ENCODE assay signal across 9 cellular contexts in genomic region chr18:36757081-36757480, GRCh38.
DNase-seq lines count a peak whose midpoint lies in the region; ATAC-seq and TF ChIP-seq lines count a peak whose summit lies in the region.
"Had no signal": no experiment of that assay in that cellular context is flagged by ENCODE, and none has a peak within 500 bp of the region (broad histone marks: within the 10 kb centered on the region; RNA-seq: fewer than 3 reads in every experiment).

No MANE protein-coding gene starts in this region.

- DNase-seq in DMS114 treated with DMSO at 0.1 percent for 48 hours (lab: John Stamatoyannopoulos, UW; ENCODE audit: unreplicated experiment), result peak; percentile 50
- DNase-seq in RKO (ENCODE audit: low spot score), result peak; percentile 67
- peak; percentile 56 to 72 for DNase-seq in fibroblast of lung (ENCODE audit: low read depth in 2 of 2)
- no peak for DNase-seq in CD4-positive, alpha-beta T cell
- DNase-seq in stimulated activated naive B cell treated with anti-CD40 and anti-IgM and Interleukin-4, amounts not matched to agents 10 μg/mL and 1 μg/mL and 100 μg/mL, for 72 hours, result no peak

- peaks cover 3% of the 10 kb centered on the region for H3K9me3 Mint-ChIP-seq in CD4-positive, alpha-beta T cell
- H3K9me3 Mint-ChIP-seq in stimulated activated naive B cell treated with anti-CD40 and anti-IgM and Interleukin-4, amounts not matched to agents 10 μg/mL and 1 μg/mL and 100 μg/mL, for 72 hours, result peaks cover 4% of the 10 kb centered on the region in 2 donors
- H3K9me3 Mint-ChIP-seq: memory B cell had no signal

- TF ChIP-seq RAD21 in Ishikawa (IDR thresholded peaks at IDR 0.05; ENCODE audit: low read depth), result peak; percentile 81

- no peak overlapping the region for H3K4me3 ChIP-seq in fibroblast of lung (replicated peaks in 1 of 4; ENCODE audit: control extremely low read depth in 1 of 4, insufficient read depth in 1 of 4, low read depth in 3 of 4, low read length in 4 of 4)
- H3K4me3 ChIP-seq in parathyroid adenoma (ENCODE audit: low read depth, low read length), result no peak overlapping the region

- peaks cover 29% of the 10 kb centered on the region for H3K27me3 Mint-ChIP-seq in CD4-positive, alpha-beta T cell
- H3K27me3 Mint-ChIP-seq in stimulated activated naive B cell treated with anti-CD40 and anti-IgM and Interleukin-4, amounts not matched to agents 10 μg/mL and 1 μg/mL and 100 μg/mL, for 72 hours, result peaks cover 5 to 6% of the 10 kb centered on the region in 2 donors

- H3K4me2 ChIP-seq in fibroblast of lung (ENCODE audit: extremely low read depth, insufficient read depth, low read length), result no peak overlapping the region
- no peak overlapping the region for H3K4me2 ChIP-seq in parathyroid adenoma (ENCODE audit: low read length)

- CTCF ChIA-PET in CD4-positive, alpha-beta T cell (lab: Charles Lee), result no interaction called here

- no peak overlapping the region for H3K4me3 Mint-ChIP-seq in CD4-positive, alpha-beta T cell
- no peak overlapping the region for H3K4me3 Mint-ChIP-seq in stimulated activated naive B cell treated with anti-CD40 and anti-IgM and Interleukin-4, amounts not matched to agents 10 μg/mL and 1 μg/mL and 100 μg/mL, for 72 hours
- H3K4me3 Mint-ChIP-seq: memory B cell had no signal

- H3K27me3 ChIP-seq in fibroblast of lung (ENCODE audit: control insufficient read depth, insufficient read depth, low read length) (no peaks in the 10 kb centered on the region), parathyroid adenoma (ENCODE audit: control insufficient read depth, insufficient read depth, low read length) (no peaks in the 10 kb centered on the region)
- no peaks in the 10 kb centered on the region for H3K27me3 ChIP-seq in CD4-positive, alpha-beta T cell (ENCODE audit: control insufficient read depth, insufficient read depth, low read length)

- intact Hi-C loops in CD4-positive, alpha-beta T cell (cut with DNase I, micrococcal nuclease), result no loop called here

- H3K27ac Mint-ChIP-seq in CD4-positive, alpha-beta T cell, result no peak overlapping the region
- no peak overlapping the region for H3K27ac Mint-ChIP-seq in stimulated activated naive B cell treated with anti-CD40 and anti-IgM and Interleukin-4, amounts not matched to agents 10 μg/mL and 1 μg/mL and 100 μg/mL, for 72 hours
- H3K27ac Mint-ChIP-seq: memory B cell had no signal

- TF ChIP-seq CTCF in fibroblast of lung (conservative IDR thresholded peaks at IDR 0.05 in 1 of 2, IDR thresholded peaks at IDR 0.05 in 1 of 2; ENCODE audit: low read depth in 1 of 2, low read length in 2 of 2), result peak; percentile 74 to 78
- peak; percentile 63 for TF ChIP-seq CTCF in parathyroid adenoma (IDR thresholded peaks at IDR 0.05)
- no peak for TF ChIP-seq CTCF in CD4-positive, alpha-beta T cell (IDR thresholded peaks at IDR 0.05)

- H2AFZ ChIP-seq in fibroblast of lung (ENCODE audit: low read length) (no peak overlapping the region), parathyroid adenoma (no peak overlapping the region)

- H3K9me3 ChIP-seq in fibroblast of lung (ENCODE audit: control insufficient read depth, insufficient read depth, low read depth, low read length) (no peaks in the 10 kb centered on the region), parathyroid adenoma (ENCODE audit: control insufficient read depth, low read length) (no peaks in the 10 kb centered on the region)
- H3K9me3 ChIP-seq in CD4-positive, alpha-beta T cell (ENCODE audit: control insufficient read depth, low read length), result no peaks in the 10 kb centered on the region

- H3K27ac ChIP-seq in fibroblast of lung (ENCODE audit: insufficient read depth, low read length) (no peak overlapping the region), parathyroid adenoma (no peak overlapping the region)
- H3K27ac ChIP-seq in CD4-positive, alpha-beta T cell (ENCODE audit: low read depth, low read length), result no peak overlapping the region

- no peak for ATAC-seq in HG02884 (IDR thresholded peaks at IDR 0.05; ENCODE audit: unreplicated experiment)
- no peak for ATAC-seq in CD4-positive, alpha-beta T cell (ENCODE audit: poor library complexity)
- no peak for ATAC-seq in stimulated activated naive B cell treated with anti-CD40 and anti-IgM and Interleukin-4, amounts not matched to agents 10 μg/mL and 1 μg/mL and 100 μg/mL, for 72 hours (replicated peaks)

- POLR2A ChIA-PET in CD4-positive, alpha-beta T cell (lab: Charles Lee), result no interaction called here

- H3K4me1 Mint-ChIP-seq in CD4-positive, alpha-beta T cell (ENCODE audit: low read depth), result no peaks in the 10 kb centered on the region
- H3K4me1 Mint-ChIP-seq in stimulated activated naive B cell treated with anti-CD40 and anti-IgM and Interleukin-4, amounts not matched to agents 10 μg/mL and 1 μg/mL and 100 μg/mL, for 72 hours, result peaks cover 0 to 5% of the 10 kb centered on the region in 2 donors
- H3K4me1 Mint-ChIP-seq: memory B cell had no signal

- H3K79me2 ChIP-seq in fibroblast of lung (ENCODE audit: control insufficient read depth, insufficient read depth, low read length) (no peaks in the 10 kb centered on the region), parathyroid adenoma (no peaks in the 10 kb centered on the region)

- H4K20me1 ChIP-seq in fibroblast of lung (ENCODE audit: control insufficient read depth, extremely low read depth, insufficient read depth, low read length), result no peaks in the 10 kb centered on the region

- no peak for TF ChIP-seq EP300 in Ishikawa (IDR thresholded peaks at IDR 0.05; ENCODE audit: borderline replicate concordance)

- no peaks in the 10 kb centered on the region for H3K36me3 ChIP-seq in fibroblast of lung (ENCODE audit: control insufficient read depth, insufficient read depth, low read length)
- no peaks in the 10 kb centered on the region for H3K36me3 ChIP-seq in parathyroid adenoma (ENCODE audit: control insufficient read depth, insufficient read depth, low read length)

- H3K9ac ChIP-seq in fibroblast of lung (ENCODE audit: insufficient read depth, low read length) (no peak overlapping the region), parathyroid adenoma (no peak overlapping the region)

- peaks cover 9% of the 10 kb centered on the region for H3K4me1 ChIP-seq in fibroblast of lung (ENCODE audit: control insufficient read depth, extremely low read depth, insufficient read depth, low read length)
- no peaks in the 10 kb centered on the region for H3K4me1 ChIP-seq in parathyroid adenoma

- H3K36me3 Mint-ChIP-seq in CD4-positive, alpha-beta T cell (ENCODE audit: low read depth), result no peaks in the 10 kb centered on the region
- no peaks in the 10 kb centered on the region for H3K36me3 Mint-ChIP-seq in stimulated activated naive B cell treated with anti-CD40 and anti-IgM and Interleukin-4, amounts not matched to agents 10 μg/mL and 1 μg/mL and 100 μg/mL, for 72 hours
- H3K36me3 Mint-ChIP-seq: memory B cell had no signal

TF ChIP-seq in Ishikawa, 13 proteins besides CTCF, POLR2A, EP300 and RAD21:
- TF ChIP-seq TEAD4 (IDR thresholded peaks at IDR 0.05) (no peak), EGR1 (IDR thresholded peaks at IDR 0.05) (no peak), TAF1 (IDR thresholded peaks at IDR 0.05; ENCODE audit: low read depth) (no peak), NFIC (IDR thresholded peaks at IDR 0.05) (no peak), TCF12 (IDR thresholded peaks at IDR 0.05; ENCODE audit: low read depth) (no peak), USF1 (IDR thresholded peaks at IDR 0.05) (no peak), REST (IDR thresholded peaks at IDR 0.05; ENCODE audit: low read depth) (no peak), FOXM1 (IDR thresholded peaks at IDR 0.05; ENCODE audit: borderline replicate concordance, low read depth) (no peak), CREB1 (IDR thresholded peaks at IDR 0.05; ENCODE audit: low read depth) (no peak), MAX (IDR thresholded peaks at IDR 0.05) (no peak), ZBTB7A (IDR thresholded peaks at IDR 0.05; ENCODE audit: low read depth) (no peak), YY1 (IDR thresholded peaks at IDR 0.05; ENCODE audit: low read depth) (no peak), CEBPB (IDR thresholded peaks at IDR 0.05) (no peak)

Comparison
In these comparisons a context has a peak if more than half of its experiments do, and no peak if none do; other contexts are left out.
1. DNase-seq: peak in DMS114 treated with DMSO at 0.1 percent for 48 hours (single experiment), RKO (single experiment) and fibroblast of lung (2 of 2); none in CD4-positive, alpha-beta T cell (0 of 10) and stimulated activated naive B cell treated with anti-CD40 and anti-IgM and Interleukin-4, amounts not matched to agents 10 μg/mL and 1 μg/mL and 100 μg/mL, for 72 hours (single experiment).